29 cellular contexts compared by ENCODE assay signal in genomic region chr21:38388219-38388618, GRCh38.
DNase-seq lines count a peak whose midpoint lies in the region; ATAC-seq, FAIRE-seq and TF ChIP-seq lines count a peak whose summit lies in the region.
"Had no signal": no experiment of that assay in that cellular context is flagged by ENCODE, and none has a peak within 500 bp of the region (broad histone marks: within the 10 kb centered on the region; RNA-seq: fewer than 3 reads in every experiment).

No MANE protein-coding gene starts in this region.

- no TSS peak for BruUV-seq in HepG2 (replicated peaks; lab: Mats Ljungman, UMichigan)

- CTCF ChIA-PET in HepG2 (lab: Yijun Ruan, JAX; ENCODE audit: low intra/inter-chr PET ratio, low total read pairs) = no interaction called here

- no peak for TF ChIP-seq CTCF in HepG2 (CRISPR knock-in tag; IDR thresholded peaks at IDR 0.05)
- no peak for TF ChIP-seq CTCF in right lobe of liver (IDR thresholded peaks at IDR 0.05)
- TF ChIP-seq CTCF in bronchial epithelial cell (IDR thresholded peaks at IDR 0.05; ENCODE audit: insufficient read depth, low read length, severe bottlenecking) = no peak
- no peak for TF ChIP-seq CTCF in fibroblast of pulmonary artery (IDR thresholded peaks at IDR 0.05; ENCODE audit: low read length, missing control alignments)

- FAIRE-seq in HepG2 (lab: Jason Lieb, UNC) (no peak), bronchial epithelial cell (lab: Jason Lieb, UNC) (no peak)
- FAIRE-seq: A204.1, HTR-8/SVneo, urothelium cell line had no signal

- no peak overlapping the region for H3K4me2 ChIP-seq in HepG2 (ENCODE audit: low read depth, low read length)
- H3K4me2 ChIP-seq: KMS-11, neural progenitor cell had no signal

- no peak overlapping the region for H3K9ac ChIP-seq in HepG2 (ENCODE audit: insufficient read depth, low read depth, low read length)
- H3K9ac ChIP-seq: KMS-11, neural progenitor cell had no signal

- ATAC-seq in HepG2 (no peak), right lobe of liver (no peak), HG03039 (IDR thresholded peaks at IDR 0.05; ENCODE audit: unreplicated experiment) (no peak), GM19467 (IDR thresholded peaks at IDR 0.05; ENCODE audit: unreplicated experiment) (no peak)
- ATAC-seq: activated CD8-positive, alpha-beta T cell treated with anti-CD3 and anti-CD28 coated beads for 36 hours; gastrocnemius medialis; left cardiac atrium had no signal

- TF ChIP-seq EP300 in HepG2 (IDR thresholded peaks at IDR 0.05; ENCODE audit: low read depth in 2 of 2, low read length in 2 of 2) (no peak), HepG2 (CRISPR knock-in tag; IDR thresholded peaks at IDR 0.05; ENCODE audit: borderline replicate concordance) (no peak)

- POLR2A ChIA-PET in HepG2 (lab: Yijun Ruan, JAX) = no interaction called here

- no peak for TF ChIP-seq RAD21 in HepG2 (CRISPR knock-in tag; IDR thresholded peaks at IDR 0.05)

- in situ Hi-C loops in HepG2 (cut with HindIII; ENCODE audit: extremely low pct_ligation_motif_present, low pct_unique_long_range_greater_than_20kb) = no loop called here

- H3K27ac ChIP-seq in HepG2 (ENCODE audit: extremely low read length, insufficient read depth, low read length) (no peak overlapping the region), right lobe of liver (no peak overlapping the region), SJCRH30 (no peak overlapping the region)
- H3K27ac ChIP-seq: epithelial cell of prostate, gastrocnemius medialis, KMS-11, neural progenitor cell, SJSA1 had no signal

- no peaks in the 10 kb centered on the region for H3K36me3 ChIP-seq in HepG2 (replicated peaks in 1 of 2; ENCODE audit: control insufficient read depth in 1 of 2, insufficient read depth in 2 of 2, low read length in 2 of 2)
- no peaks in the 10 kb centered on the region for H3K36me3 ChIP-seq in right lobe of liver
- H3K36me3 ChIP-seq in bronchial epithelial cell (ENCODE audit: control insufficient read depth, insufficient read depth, low read length) = no peaks in the 10 kb centered on the region
- H3K36me3 ChIP-seq in SJCRH30 = no peaks in the 10 kb centered on the region
- H3K36me3 ChIP-seq in MG63 = peaks cover 3% of the 10 kb centered on the region
- H3K36me3 ChIP-seq: gastrocnemius medialis, neural progenitor cell, SJSA1 had no signal

- no peaks in the 10 kb centered on the region for H3K4me1 ChIP-seq in HepG2 (ENCODE audit: insufficient read depth, low read length)
- H3K4me1 ChIP-seq in right lobe of liver = no peaks in the 10 kb centered on the region
- no peaks in the 10 kb centered on the region for H3K4me1 ChIP-seq in SJCRH30
- H3K4me1 ChIP-seq: gastrocnemius medialis, SJSA1 had no signal

- H3K9me3 ChIP-seq in HepG2 (ENCODE audit: low read length) (no peaks in the 10 kb centered on the region), right lobe of liver (no peaks in the 10 kb centered on the region), SJCRH30 (replicated peaks) (no peaks in the 10 kb centered on the region), MG63 (no peaks in the 10 kb centered on the region)
- H3K9me3 ChIP-seq: ascending aorta, gastrocnemius medialis, SJSA1 had no signal

- intact Hi-C loops in HepG2 (cut with micrococcal nuclease; ENCODE audit: unreplicated experiment) (no loop called here), right lobe of liver (cut with DNase I) (no loop called here)

- H3K79me2 ChIP-seq in HepG2 (ENCODE audit: insufficient read depth, low read length) = no peaks in the 10 kb centered on the region

- DNase-seq in HepG2 (ENCODE audit: low spot score) (no peak), right lobe of liver (no peak), bronchial epithelial cell (ENCODE audit: low read depth) (peak; percentile 20), fibroblast of pulmonary artery (ENCODE audit: low read depth) (peak; percentile 68), SJCRH30 (no peak), MG63 (no peak)
- DNase-seq: activated CD4-positive, alpha-beta T cell treated with anti-CD3 and anti-CD28 coated beads for 1 hour; activated CD8-positive, alpha-beta T cell treated with anti-CD3 and anti-CD28 coated beads for 36 hours; AML-193; cerebellar nuclear complex; gastrocnemius medialis; H7; left cardiac atrium; NCI-H146; NCI-H2107; right cardiac atrium; stimulated activated CD4-positive, alpha-beta T cell treated with anti-CD3 and anti-CD28 coated beads, Interleukin-12 subunit alpha, Interleukin-12 subunit beta, amount 100 ng/mL, for 4 hours; stimulated activated CD4-positive, alpha-beta T cell treated with anti-CD3 and anti-CD28 coated beads, Interleukin-4, amount 100 ng/mL, for 1 hour; T-helper 1 cell had no signal

- H3K27me3 ChIP-seq in HepG2 (ENCODE audit: control insufficient read depth in 1 of 2, insufficient read depth in 2 of 2, low read length in 2 of 2) (peaks cover 1 to 13% of the 10 kb centered on the region in 2 experiments; a peak in 3 of 5 replicates), right lobe of liver (peaks cover 0 to 4% of the 10 kb centered on the region in 2 donors), bronchial epithelial cell (ENCODE audit: control insufficient read depth, insufficient read depth, low read length) (no peaks in the 10 kb centered on the region), SJCRH30 (peaks cover 3% of the 10 kb centered on the region; the same call in 1 of the 2 replicates), MG63 (no peaks in the 10 kb centered on the region)
- H3K27me3 ChIP-seq: ascending aorta, neural progenitor cell, SJSA1 had no signal

- no peak overlapping the region for H2AFZ ChIP-seq in HepG2 (ENCODE audit: low read length)
- H2AFZ ChIP-seq: neural progenitor cell had no signal

- TF ChIP-seq POLR2A in HepG2 (IDR thresholded peaks at IDR 0.05; ENCODE audit: insufficient read depth in 1 of 2, low read depth in 2 of 2, low read length in 2 of 2) (no peak), right lobe of liver (IDR thresholded peaks at IDR 0.05) (no peak)

- H4K20me1 ChIP-seq in HepG2 (ENCODE audit: insufficient read depth, low read length) = no peaks in the 10 kb centered on the region

- no peak overlapping the region for H3K4me3 ChIP-seq in HepG2 (replicated peaks in 1 of 3; ENCODE audit: insufficient read depth in 1 of 3, low read depth in 2 of 3, low read length in 3 of 3)
- no peak overlapping the region for H3K4me3 ChIP-seq in right lobe of liver
- H3K4me3 ChIP-seq in bronchial epithelial cell (ENCODE audit: low read depth, low read length) = no peak overlapping the region
- H3K4me3 ChIP-seq in fibroblast of pulmonary artery (replicated peaks; ENCODE audit: low read depth, low read length) = no peak overlapping the region
- no peak overlapping the region for H3K4me3 ChIP-seq in SJCRH30
- H3K4me3 ChIP-seq in MG63 = no peak overlapping the region
- H3K4me3 ChIP-seq: ascending aorta, gastrocnemius medialis, neural progenitor cell, SJSA1 had no signal

- WGBS in HepG2 (ENCODE audit: low lambda C conversion rate) = 0% methylated on average over 1 of the region's 1 CpG
- 78% methylated on average over 1 of the region's 1 CpG for WGBS in right lobe of liver (ENCODE audit: insufficient coverage, low coverage, low lambda C conversion rate, missing lambda C conversion rate)

TF ChIP-seq in HepG2, 621 proteins besides CTCF, POLR2A, EP300 and RAD21:
- peak; percentile 52; the same call in 1 of the 2 replicates for TF ChIP-seq ATF7 (IDR thresholded peaks at IDR 0.05)
- TF ChIP-seq ATF7 (CRISPR knock-in tag; IDR thresholded peaks at IDR 0.05) = no peak
- no peak for TF ChIP-seq ZNF550 (CRISPR knock-in tag; IDR thresholded peaks at IDR 0.05; ENCODE audit: borderline replicate concordance)
- peak; percentile 54; the same call in 1 of the 2 replicates for TF ChIP-seq CEBPB (IDR thresholded peaks at IDR 0.05; ENCODE audit: borderline replicate concordance, low read depth, low read length)

Comparison
In these comparisons a context has a peak if more than half of its experiments do, and no peak if none do; other contexts are left out.
1. DNase-seq: peak in bronchial epithelial cell (single experiment) and fibroblast of pulmonary artery (single experiment); none in HepG2 (single experiment), right lobe of liver (0 of 3), SJCRH30 (0 of 2) and MG63 (single experiment).